In the genomic region with DNA sequence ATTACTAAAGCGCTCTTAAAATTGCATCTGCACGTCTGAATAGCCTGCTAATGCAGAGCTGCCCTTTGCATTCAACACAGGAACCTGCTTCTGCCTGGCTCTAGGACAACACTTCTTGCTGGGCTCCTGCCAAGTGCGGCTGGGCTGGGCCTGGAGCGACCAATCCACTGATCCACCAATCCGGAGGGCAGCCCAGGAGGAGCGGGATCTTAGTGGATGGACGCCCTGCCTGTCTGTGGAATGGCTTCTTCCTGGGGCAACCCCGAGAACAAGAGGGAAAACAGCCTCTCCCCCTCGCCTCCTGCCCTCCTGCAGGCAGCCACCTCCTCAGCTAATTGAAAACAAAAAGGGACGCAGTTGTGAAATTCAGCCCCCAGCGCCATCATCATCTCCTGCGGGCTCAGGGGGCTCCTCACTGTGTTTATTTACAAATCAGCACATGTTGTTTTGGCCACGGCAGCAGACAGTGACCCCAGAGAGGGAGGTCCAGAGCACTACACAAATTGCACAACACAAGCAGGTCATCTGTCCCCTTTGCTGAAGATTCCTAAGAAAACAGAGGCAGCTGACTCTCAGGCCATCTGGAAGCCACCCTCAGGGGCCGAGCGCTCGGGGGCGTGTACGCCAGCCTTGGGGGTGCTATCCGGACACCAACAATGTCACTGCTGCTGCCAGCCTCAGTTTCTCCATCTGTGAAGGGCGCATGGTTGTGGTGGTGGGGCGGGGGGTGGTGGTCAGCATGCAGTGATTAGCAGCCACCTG, we compare ENCODE assay signal across 8 cellular contexts.
A peak's percentile ranks its signal among the peaks of the same experiment; 100 is the strongest.
DNase-seq lines count a peak whose midpoint lies in the region; ATAC-seq and TF ChIP-seq lines count a peak whose summit lies in the region.

No MANE protein-coding gene starts in this region.

- H3K27ac ChIP-seq in muscle layer of duodenum (ENCODE audit: low read length): peak overlapping the region; percentile 10

- H3K27me3 ChIP-seq in muscle layer of duodenum (ENCODE audit: low read depth, low read length): no peaks in the 10 kb centered on the region

- no peaks in the 10 kb centered on the region for H3K36me3 ChIP-seq in muscle layer of duodenum (ENCODE audit: control insufficient read depth in 1 of 2, insufficient read depth in 2 of 2, low read length in 2 of 2)

- H3K9me3 ChIP-seq in muscle layer of duodenum (ENCODE audit: control insufficient read depth in 1 of 2, low read length in 2 of 2): no peaks in the 10 kb centered on the region

- peak overlapping the region; percentile 47 for H3K4me3 ChIP-seq in AG10803 (ENCODE audit: low read length)
- H3K4me3 ChIP-seq in muscle layer of duodenum (ENCODE audit: low read depth in 1 of 2, low read length in 2 of 2): peak overlapping the region; percentile 44 to 53

- H3K4me1 ChIP-seq in muscle layer of duodenum (ENCODE audit: control insufficient read depth in 1 of 2, insufficient read depth in 2 of 2, low read length in 2 of 2): peaks cover 9 to 32% of the 10 kb centered on the region in 2 donors

- ATAC-seq in GM21515 (IDR thresholded peaks at IDR 0.05; ENCODE audit: unreplicated experiment) (no peak), HG03521 (IDR thresholded peaks at IDR 0.05; ENCODE audit: unreplicated experiment) (no peak), HG03432 (IDR thresholded peaks at IDR 0.05; ENCODE audit: unreplicated experiment) (no peak)

- no peak for TF ChIP-seq CTCF in AG10803 (conservative IDR thresholded peaks at IDR 0.05; ENCODE audit: low read length)

- peak; percentile 91 for DNase-seq in AG10803 (ENCODE audit: low read depth)
- peak; percentile 91 to 100 (median 99) for DNase-seq in NCI-H1417 (lab: John Stamatoyannopoulos, UW)
- DNase-seq in UCSD-AML1 (lab: John Stamatoyannopoulos, UW; ENCODE audit: unreplicated experiment): peak; percentile 65
- DNase-seq in fibroblast of the conjunctiva (ENCODE audit: low read depth): peak; percentile 79
